Comparison of ENCODE assay signal across 16 cellular contexts in genomic region chr7:51455086-51455485, GRCh38.
"Had no signal": no experiment of that assay in that cellular context is flagged by ENCODE, and none has a peak within 500 bp of the region (broad histone marks: within the 10 kb centered on the region; RNA-seq: fewer than 3 reads in every experiment).

No MANE protein-coding gene starts in this region.

- H2AFZ ChIP-seq: hepatocyte had no signal

- H3K4me3 ChIP-seq: hepatocyte, left ventricle myocardium inferior, sigmoid colon, suprapubic skin, upper lobe of left lung had no signal

- H3K27me3 ChIP-seq: brain microvascular endothelial cell, hepatocyte, sigmoid colon, suprapubic skin, upper lobe of left lung had no signal

- H3K4me2 ChIP-seq: hepatocyte had no signal

- H3K4me1 ChIP-seq: left ventricle myocardium inferior, suprapubic skin, upper lobe of left lung had no signal

- H3K79me2 ChIP-seq: hepatocyte had no signal

- H3K36me3 ChIP-seq: brain microvascular endothelial cell, left ventricle myocardium inferior, sigmoid colon, suprapubic skin, upper lobe of left lung had no signal

- DNase-seq: activated CD4-positive, alpha-beta memory T cell treated with anti-CD3 and anti-CD28 coated beads for 36 hours; activated CD4-positive, alpha-beta T cell treated with anti-CD3 and anti-CD28 coated beads for 1 hour; activated effector memory CD4-positive, alpha-beta T cell treated with anti-CD3 and anti-CD28 coated beads, Interleukin-2, amount 50 U/mL, for 16 hours; activated T-cell treated with anti-CD3 and anti-CD28 coated beads, Interleukin-2, amount 50 U/mL, for 4 hours; brain microvascular endothelial cell; cerebellar nuclear complex; erythroblast; kidney; left ventricle myocardium inferior; nephron progenitor cell; sigmoid colon; stimulated activated CD4-positive, alpha-beta T cell treated with anti-CD3 and anti-CD28 coated beads, Interleukin-2, amount 100 ng/mL, for 48 hours; stimulated activated naive CD4-positive, alpha-beta T cell treated with Interleukin-2 at 50 U/mL for 16 hours; upper lobe of left lung had no signal

- H3K9me3 ChIP-seq: left ventricle myocardium inferior, sigmoid colon, suprapubic skin, upper lobe of left lung had no signal

- H3K27ac ChIP-seq: brain microvascular endothelial cell, hepatocyte, left ventricle myocardium inferior, sigmoid colon, suprapubic skin, upper lobe of left lung had no signal
